1 cellular context compared by ENCODE assay signal in the genomic region with DNA sequence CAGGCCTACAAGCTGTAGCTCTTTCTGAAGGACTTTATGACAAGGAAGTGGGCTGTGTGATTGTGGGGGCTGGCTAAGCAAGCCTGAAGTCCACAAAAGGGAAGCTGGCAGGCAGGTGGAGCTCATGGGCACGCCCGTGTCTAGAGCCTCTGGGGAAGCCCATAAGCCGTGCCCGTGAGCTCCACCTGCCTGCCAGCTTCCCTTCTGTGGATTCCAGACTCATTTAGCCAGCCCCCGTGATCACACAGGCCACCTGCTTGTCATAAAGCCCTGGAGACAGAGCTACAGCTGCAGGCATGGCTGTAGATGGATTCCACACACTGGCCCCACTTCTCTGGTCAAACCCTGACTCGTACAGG.
TF ChIP-seq lines count a peak whose summit lies in the region.

No MANE protein-coding gene starts in this region.

TF ChIP-seq in GM12878, 131 proteins besides CTCF, POLR2A, EP300 and RAD21:
- peak in 1 of 2 experiments; percentile 43; a peak in 1 of 4 replicates for TF ChIP-seq BHLHE40 (IDR thresholded peaks at IDR 0.05; ENCODE audit: borderline replicate concordance in 1 of 2, low read depth in 2 of 2, low read length in 1 of 2)
- TF ChIP-seq NFXL1 (IDR thresholded peaks at IDR 0.05; ENCODE audit: borderline replicate concordance): no peak
- TF ChIP-seq TCF12 (IDR thresholded peaks at IDR 0.05; ENCODE audit: low read depth, low read length): 0 out of 2 replicates have a peak, but pooled peaks have one; percentile 18
